Comparison of ENCODE assay signal across 31 cellular contexts in the genomic region with DNA sequence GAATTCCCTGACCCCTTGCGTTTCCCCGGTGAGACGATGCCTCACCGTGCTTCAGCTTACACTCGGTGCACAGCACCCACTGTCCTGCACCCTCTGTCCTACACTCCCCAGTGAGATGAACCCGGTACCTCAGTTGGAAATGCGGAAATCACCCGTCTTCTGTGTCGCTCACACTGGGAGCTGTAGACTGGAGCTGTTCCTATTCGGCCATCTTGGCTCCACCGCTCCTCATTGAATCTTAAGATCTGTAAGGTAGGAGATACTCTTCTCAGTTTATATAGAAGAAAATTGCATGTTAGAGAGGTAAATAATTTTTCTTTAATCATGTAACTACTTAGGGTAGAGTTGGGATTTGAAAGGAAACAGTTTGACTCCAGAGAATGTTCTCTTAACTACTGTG.
"Had no signal": no experiment of that assay in that cellular context is flagged by ENCODE, and none has a peak within 500 bp of the region (broad histone marks: within the 10 kb centered on the region; RNA-seq: fewer than 3 reads in every experiment).

No MANE protein-coding gene starts in this region.

- DNase-seq: activated B cell treated with CpG ODN at 0.5 μM for 24 hours; activated CD4-positive, alpha-beta memory T cell treated with anti-CD3 and anti-CD28 coated beads for 36 hours; activated CD4-positive, alpha-beta T cell treated with anti-CD3 and anti-CD28 coated beads for 4 hours; activated CD4-positive, alpha-beta T cell treated with anti-CD3 and anti-CD28 coated beads, Interleukin-2, amount 50 U/mL, for 1 hour; activated CD4-positive, CD25-positive, alpha-beta regulatory T cell treated with anti-CD3 and anti-CD28 coated beads, Interleukin-2, amount 50 U/mL, for 72 hours; activated CD8-positive, alpha-beta memory T cell treated with anti-CD3 and anti-CD28 coated beads, Interleukin-2, amount 50 U/mL, for 4 hours; activated gamma-delta T cell treated with Interleukin-2 at 50 U/mL for 16 hours; activated naive CD4-positive, alpha-beta T cell treated with anti-CD3 and anti-CD28 coated beads for 36 hours; activated naive CD8-positive, alpha-beta T cell treated with anti-CD3 and anti-CD28 coated beads, Interleukin-2, amount 50 U/mL, for 24 hours; activated T-cell treated with anti-CD3 and anti-CD28 coated beads for 4 hours; activated T-cell treated with anti-CD3 and anti-CD28 coated beads, Interleukin-2, amount 50 U/mL, for 4 hours; anterior cingulate cortex; central memory CD4-positive, alpha-beta T cell; Karpas-422; MG63; NCI-H1048; NCI-H1436; NCI-H1694; NCI-H1930; NCI-H226; NCI-H510A; NCI-H526; NCI-H748 treated with DMSO at 0.1 percent for 48 hours; Peyer's patch; SW 1271; T-helper 1 cell; T-helper 2 cell; T-helper 9 cell had no signal

- FAIRE-seq: bronchial epithelial cell, colon, K562 had no signal
